In the genomic region with DNA sequence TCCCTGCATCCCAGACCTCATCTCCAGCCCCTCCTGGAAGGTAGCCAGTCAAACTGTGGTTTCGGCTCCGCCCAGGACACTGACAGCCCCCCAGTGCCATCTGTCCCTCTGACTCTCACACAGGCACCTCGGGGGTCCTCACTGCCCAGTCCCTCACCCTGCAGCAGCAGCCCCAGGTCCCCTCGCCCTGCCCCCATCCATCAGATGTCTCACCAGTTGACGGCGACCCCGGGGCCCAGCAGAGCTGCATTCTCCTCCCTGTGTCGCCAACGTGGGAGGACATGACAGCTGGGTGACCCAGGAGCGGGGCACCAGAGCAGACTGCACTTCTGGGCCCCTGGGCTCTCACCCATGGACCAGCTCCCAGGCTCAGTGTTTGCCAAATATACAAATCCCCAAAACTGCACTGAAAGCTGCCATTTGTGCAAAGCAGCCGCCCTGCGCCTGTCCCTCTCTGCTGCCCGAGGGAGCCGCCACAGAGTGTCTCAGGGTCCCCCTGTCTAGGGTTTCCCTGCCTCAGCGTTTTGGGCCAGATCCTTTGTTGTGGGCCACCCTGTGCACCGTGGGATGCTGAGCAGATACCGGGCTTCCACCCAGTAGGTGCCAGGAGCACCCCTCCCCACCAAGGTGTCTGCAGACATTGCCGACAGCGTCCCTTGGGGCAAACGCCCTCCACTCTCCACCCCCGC, we compare ENCODE assay signal across 31 cellular contexts.
"Had no signal": no experiment of that assay in that cellular context is flagged by ENCODE, and none has a peak within 500 bp of the region (broad histone marks: within the 10 kb centered on the region; RNA-seq: fewer than 3 reads in every experiment).

No MANE protein-coding gene starts in this region.

- H3K27me3 ChIP-seq: heart left ventricle, right lobe of liver, thyroid gland, upper lobe of left lung had no signal

- H3K9me3 ChIP-seq: heart left ventricle, lower lobe of right lung, right lobe of liver, thyroid gland, upper lobe of left lung had no signal

- H3K9me3 Mint-ChIP-seq: activated naive CD8-positive, alpha-beta T cell treated with anti-CD3 and anti-CD28 coated beads, Interleukin-2, amount 10 ng/mL, durations not matched to agents 7 days and 5 days; dendritic cell treated with granulocyte-macrophage colony-stimulating factor and Interleukin-4, amounts not matched to agents 40 ng/mL and 50 ng/mL, for 4 days; endodermal cell; immature natural killer cell; natural killer cell; stimulated activated memory B cell treated with anti-CD40 and anti-IgM and Interleukin-4, amounts not matched to agents 10 μg/mL and 1 μg/mL and 100 μg/mL, for 72 hours; stimulated activated naive CD8-positive, alpha-beta T cell treated with anti-CD3 and anti-CD28 coated beads, Interleukin-15, amount 100 ng/mL, for 72 hours had no signal

- H3K27ac Mint-ChIP-seq: activated CD4-positive, alpha-beta T cell treated with anti-CD3 and anti-CD28 coated beads for 36 hours; activated CD8-positive, alpha-beta memory T cell treated with anti-CD3 and anti-CD28 coated beads, Interleukin-2, amount 10 ng/mL, durations not matched to agents 7 days and 5 days; activated CD8-positive, alpha-beta T cell treated with anti-CD3 and anti-CD28 coated beads, Interleukin-2, amount 10 ng/mL, durations not matched to agents 7 days and 5 days; activated naive CD8-positive, alpha-beta T cell treated with anti-CD3 and anti-CD28 coated beads, Interleukin-2, amount 10 ng/mL, durations not matched to agents 7 days and 5 days; dendritic cell treated with granulocyte-macrophage colony-stimulating factor and Interleukin-4, amounts not matched to agents 40 ng/mL and 50 ng/mL, for 4 days; endodermal cell; immature natural killer cell; natural killer cell; stimulated activated memory B cell treated with anti-CD40 and anti-IgM and Interleukin-4, amounts not matched to agents 10 μg/mL and 1 μg/mL and 100 μg/mL, for 72 hours; stimulated activated naive CD8-positive, alpha-beta T cell treated with anti-CD3 and anti-CD28 coated beads, Interleukin-15, amount 100 ng/mL, for 72 hours had no signal

- H3K27ac ChIP-seq: heart left ventricle, lower lobe of right lung, right lobe of liver, thyroid gland, upper lobe of left lung had no signal

- DNase-seq: activated CD4-positive, alpha-beta T cell treated with anti-CD3 and anti-CD28 coated beads for 36 hours; activated CD4-positive, CD25-positive, alpha-beta regulatory T cell; activated CD8-positive, alpha-beta memory T cell treated with anti-CD3 and anti-CD28 coated beads, Interleukin-2, amount 10 ng/mL, durations not matched to agents 7 days and 5 days; activated CD8-positive, alpha-beta T cell treated with anti-CD3 and anti-CD28 coated beads, Interleukin-2, amount 10 ng/mL, durations not matched to agents 7 days and 5 days; activated naive CD4-positive, alpha-beta T cell; activated naive CD8-positive, alpha-beta T cell treated with anti-CD3 and anti-CD28 coated beads, Interleukin-2, amount 10 ng/mL, durations not matched to agents 7 days and 5 days; activated T-cell treated with anti-CD3 and anti-CD28 coated beads, Interleukin-2, amount 50 U/mL, for 48 hours; amygdala; caudate nucleus; endodermal cell; foreskin fibroblast; hypothalamus; immature natural killer cell; kidney; left colon; lower lobe of right lung; mesenchymal stem cell; natural killer cell; stimulated activated CD4-positive, alpha-beta T cell treated with anti-CD3 and anti-CD28 coated beads, Interleukin-12 subunit alpha, Interleukin-12 subunit beta, amount 100 ng/mL, for 4 hours; stimulated activated CD4-positive, alpha-beta T cell treated with anti-CD3 and anti-CD28 coated beads, Interleukin-4, amount 100 ng/mL, for 4 hours; stimulated activated CD8-positive, alpha-beta memory T cell treated with anti-CD3 and anti-CD28 coated beads, Interleukin-4, amount 100 ng/mL, for 48 hours; stimulated activated naive CD8-positive, alpha-beta T cell treated with anti-CD3 and anti-CD28 coated beads, Interleukin-15, amount 100 ng/mL, for 72 hours; substantia nigra; T-helper 1 cell; thyroid gland had no signal

- ATAC-seq: activated CD4-positive, alpha-beta T cell treated with anti-CD3 and anti-CD28 coated beads for 36 hours; activated CD8-positive, alpha-beta memory T cell treated with anti-CD3 and anti-CD28 coated beads, Interleukin-2, amount 10 ng/mL, durations not matched to agents 7 days and 5 days; activated CD8-positive, alpha-beta T cell treated with anti-CD3 and anti-CD28 coated beads, Interleukin-2, amount 10 ng/mL, durations not matched to agents 7 days and 5 days; esophagus mucosa; left colon; lower lobe of right lung; natural killer cell; right lobe of liver; stimulated activated memory B cell treated with anti-CD40 and anti-IgM and Interleukin-4, amounts not matched to agents 10 μg/mL and 1 μg/mL and 100 μg/mL, for 72 hours had no signal

- H3K27me3 Mint-ChIP-seq: activated CD4-positive, alpha-beta T cell treated with anti-CD3 and anti-CD28 coated beads for 36 hours; activated CD8-positive, alpha-beta memory T cell treated with anti-CD3 and anti-CD28 coated beads, Interleukin-2, amount 10 ng/mL, durations not matched to agents 7 days and 5 days; activated naive CD8-positive, alpha-beta T cell treated with anti-CD3 and anti-CD28 coated beads, Interleukin-2, amount 10 ng/mL, durations not matched to agents 7 days and 5 days; dendritic cell treated with granulocyte-macrophage colony-stimulating factor and Interleukin-4, amounts not matched to agents 40 ng/mL and 50 ng/mL, for 4 days; stimulated activated memory B cell treated with anti-CD40 and anti-IgM and Interleukin-4, amounts not matched to agents 10 μg/mL and 1 μg/mL and 100 μg/mL, for 72 hours; stimulated activated naive CD8-positive, alpha-beta T cell treated with anti-CD3 and anti-CD28 coated beads, Interleukin-15, amount 100 ng/mL, for 72 hours had no signal

- H3K4me1 Mint-ChIP-seq: activated CD4-positive, alpha-beta T cell treated with anti-CD3 and anti-CD28 coated beads for 36 hours; activated CD8-positive, alpha-beta memory T cell treated with anti-CD3 and anti-CD28 coated beads, Interleukin-2, amount 10 ng/mL, durations not matched to agents 7 days and 5 days; activated naive CD8-positive, alpha-beta T cell treated with anti-CD3 and anti-CD28 coated beads, Interleukin-2, amount 10 ng/mL, durations not matched to agents 7 days and 5 days; immature natural killer cell; natural killer cell; stimulated activated naive CD8-positive, alpha-beta T cell treated with anti-CD3 and anti-CD28 coated beads, Interleukin-15, amount 100 ng/mL, for 72 hours had no signal

- H3K36me3 Mint-ChIP-seq: activated CD8-positive, alpha-beta memory T cell treated with anti-CD3 and anti-CD28 coated beads, Interleukin-2, amount 10 ng/mL, durations not matched to agents 7 days and 5 days; natural killer cell had no signal

- H3K4me3 Mint-ChIP-seq: activated CD4-positive, alpha-beta T cell treated with anti-CD3 and anti-CD28 coated beads for 36 hours; activated CD8-positive, alpha-beta memory T cell treated with anti-CD3 and anti-CD28 coated beads, Interleukin-2, amount 10 ng/mL, durations not matched to agents 7 days and 5 days; activated CD8-positive, alpha-beta T cell treated with anti-CD3 and anti-CD28 coated beads, Interleukin-2, amount 10 ng/mL, durations not matched to agents 7 days and 5 days; activated naive CD8-positive, alpha-beta T cell treated with anti-CD3 and anti-CD28 coated beads, Interleukin-2, amount 10 ng/mL, durations not matched to agents 7 days and 5 days; dendritic cell treated with granulocyte-macrophage colony-stimulating factor and Interleukin-4, amounts not matched to agents 40 ng/mL and 50 ng/mL, for 4 days; endodermal cell; immature natural killer cell; natural killer cell; stimulated activated memory B cell treated with anti-CD40 and anti-IgM and Interleukin-4, amounts not matched to agents 10 μg/mL and 1 μg/mL and 100 μg/mL, for 72 hours; stimulated activated naive CD8-positive, alpha-beta T cell treated with anti-CD3 and anti-CD28 coated beads, Interleukin-15, amount 100 ng/mL, for 72 hours had no signal

- H3K4me3 ChIP-seq: heart left ventricle, lower lobe of right lung, right lobe of liver, thyroid gland, upper lobe of left lung had no signal

- H3K4me1 ChIP-seq: heart left ventricle, lower lobe of right lung, right lobe of liver, thyroid gland, upper lobe of left lung had no signal
